ENCODE assay signal across 17 cellular contexts in the genomic region with DNA sequence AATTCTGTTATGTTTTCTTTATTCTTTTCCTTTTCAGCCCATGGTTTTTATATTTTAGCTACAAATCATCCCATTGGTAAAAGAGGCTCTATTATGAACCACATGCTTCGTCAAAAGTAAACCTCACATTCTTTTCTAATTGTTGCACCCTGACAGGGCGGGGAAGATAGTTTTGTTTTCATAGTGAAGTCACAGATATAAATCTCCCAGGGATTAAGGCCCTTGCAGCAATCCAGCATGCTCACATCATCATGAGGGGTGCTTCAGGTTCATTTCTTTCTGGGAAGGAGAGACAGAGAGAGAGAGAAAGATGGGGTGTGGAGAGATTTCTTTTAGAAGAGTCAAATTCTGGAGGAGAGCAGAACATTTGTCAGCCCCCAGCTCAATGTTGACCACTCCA.
DNase-seq lines count a peak whose midpoint lies in the region; TF ChIP-seq lines count a peak whose summit lies in the region.
"Had no signal": no experiment of that assay in that cellular context is flagged by ENCODE, and none has a peak within 500 bp of the region (broad histone marks: within the 10 kb centered on the region; RNA-seq: fewer than 3 reads in every experiment).

No MANE protein-coding gene starts in this region.

- peak overlapping the region; percentile 47 for H3K27ac ChIP-seq in HUES48 (ENCODE audit: low read depth, low read length)
- H3K27ac ChIP-seq: skin epidermis, upper lobe of right lung had no signal

- TF ChIP-seq CTCF in AG09319 (IDR thresholded peaks at IDR 0.05; ENCODE audit: low read depth, low read length): no peak
- TF ChIP-seq CTCF in choroid plexus epithelial cell (conservative IDR thresholded peaks at IDR 0.05; ENCODE audit: low read depth, low read length): no peak

- H3K27me3 ChIP-seq in HUES48 (ENCODE audit: control insufficient read depth, insufficient read depth, low read length): no peaks in the 10 kb centered on the region
- H3K27me3 ChIP-seq: upper lobe of right lung had no signal

- DNase-seq in AG09319 (ENCODE audit: extremely low read depth, low read depth) (peak; percentile 67), choroid plexus epithelial cell (ENCODE audit: low read depth) (peak; percentile 79), myocyte (ENCODE audit: low read depth) (peak; percentile 64), NCI-H446 (lab: John Stamatoyannopoulos, UW) (no peak), NCI-H345 treated with DMSO at 0.1 percent for 48 hours (lab: John Stamatoyannopoulos, UW; ENCODE audit: unreplicated experiment) (no peak)
- DNase-seq in activated CD4-positive, alpha-beta T cell treated with anti-CD3 and anti-CD28 coated beads, Interleukin-2, amount 10 ng/mL, durations not matched to agents 24 days and 14 days: no peak
- DNase-seq in stimulated activated CD4-positive, alpha-beta T cell treated with anti-CD3 and anti-CD28 coated beads, Interleukin-4, amount 100 ng/mL, for 24 hours: no peak
- DNase-seq: C1 segment of cervical spinal cord; effector CD4-positive, alpha-beta T cell; naive B cell; NCI-H2081 treated with DMSO at 0.1 percent for 48 hours; upper lobe of right lung had no signal

- H3K4me3 ChIP-seq in HUES48 (ENCODE audit: low read depth, low read length): no peak overlapping the region
- H3K4me3 ChIP-seq in choroid plexus epithelial cell (ENCODE audit: low read depth, low read length): no peak overlapping the region
- H3K4me3 ChIP-seq: skin epidermis, upper lobe of right lung had no signal

- intact Hi-C loops in activated CD4-positive, alpha-beta T cell treated with anti-CD3 and anti-CD28 coated beads, Interleukin-2, amount 10 ng/mL, durations not matched to agents 24 days and 14 days (cut with micrococcal nuclease): no loop called here

- H3K9me3 ChIP-seq in HUES48 (ENCODE audit: control insufficient read depth, insufficient read depth, low read length): no peaks in the 10 kb centered on the region
- H3K9me3 ChIP-seq: upper lobe of right lung had no signal

- peaks cover 5% of the 10 kb centered on the region for H3K27me3 Mint-ChIP-seq in activated CD4-positive, alpha-beta T cell treated with anti-CD3 and anti-CD28 coated beads, Interleukin-2, amount 10 ng/mL, durations not matched to agents 24 days and 14 days
- H3K27me3 Mint-ChIP-seq: activated naive CD8-positive, alpha-beta T cell had no signal

- no peak overlapping the region for H3K9ac ChIP-seq in HUES48 (ENCODE audit: low read depth, low read length)

- peaks cover 4% of the 10 kb centered on the region; the same call in 1 of the 2 replicates for H3K4me1 ChIP-seq in HUES48 (ENCODE audit: control insufficient read depth, insufficient read depth, low read length)

- H3K9me3 Mint-ChIP-seq in activated CD4-positive, alpha-beta T cell treated with anti-CD3 and anti-CD28 coated beads, Interleukin-2, amount 10 ng/mL, durations not matched to agents 24 days and 14 days: peaks cover 14% of the 10 kb centered on the region

- H3K4me3 Mint-ChIP-seq in activated CD4-positive, alpha-beta T cell treated with anti-CD3 and anti-CD28 coated beads, Interleukin-2, amount 10 ng/mL, durations not matched to agents 24 days and 14 days: no peak overlapping the region
- H3K4me3 Mint-ChIP-seq: activated naive CD8-positive, alpha-beta T cell; IgD-negative memory B cell; naive B cell; T-helper 1 cell treated with Interleukin-12 subunit alpha and Interleukin-12 subunit beta and Interleukin-4 antibody, amounts not matched to agents 30 μg/mL and 1 μg/mL, for 36 hours had no signal

- H3K36me3 Mint-ChIP-seq in activated CD4-positive, alpha-beta T cell treated with anti-CD3 and anti-CD28 coated beads, Interleukin-2, amount 10 ng/mL, durations not matched to agents 24 days and 14 days (ENCODE audit: low read depth): no peaks in the 10 kb centered on the region
- H3K36me3 Mint-ChIP-seq: activated naive CD8-positive, alpha-beta T cell; naive B cell had no signal

- no peaks in the 10 kb centered on the region for H3K36me3 ChIP-seq in HUES48 (ENCODE audit: control insufficient read depth, insufficient read depth, low read length)
- H3K36me3 ChIP-seq: upper lobe of right lung had no signal

- no peaks in the 10 kb centered on the region for H3K4me1 Mint-ChIP-seq in activated CD4-positive, alpha-beta T cell treated with anti-CD3 and anti-CD28 coated beads, Interleukin-2, amount 10 ng/mL, durations not matched to agents 24 days and 14 days

- no peak overlapping the region for H3K27ac Mint-ChIP-seq in activated CD4-positive, alpha-beta T cell treated with anti-CD3 and anti-CD28 coated beads, Interleukin-2, amount 10 ng/mL, durations not matched to agents 24 days and 14 days
- H3K27ac Mint-ChIP-seq: activated naive CD8-positive, alpha-beta T cell; IgD-negative memory B cell; naive B cell; T-helper 1 cell treated with Interleukin-12 subunit alpha and Interleukin-12 subunit beta and Interleukin-4 antibody, amounts not matched to agents 30 μg/mL and 1 μg/mL, for 36 hours had no signal

Comparison
In these comparisons a context has a peak if more than half of its experiments do, and no peak if none do; other contexts are left out.
1. DNase-seq: peak in AG09319 (single experiment), choroid plexus epithelial cell (single experiment) and myocyte (single experiment); none in NCI-H446 (0 of 2), activated CD4-positive, alpha-beta T cell treated with anti-CD3 and anti-CD28 coated beads, Interleukin-2, amount 10 ng/mL, durations not matched to agents 24 days and 14 days (single experiment), NCI-H345 treated with DMSO at 0.1 percent for 48 hours (single experiment) and stimulated activated CD4-positive, alpha-beta T cell treated with anti-CD3 and anti-CD28 coated beads, Interleukin-4, amount 100 ng/mL, for 24 hours (single experiment).